17 cellular contexts compared by ENCODE assay signal in genomic region chr2:68103656-68104055, GRCh38.
"Had no signal": no experiment of that assay in that cellular context is flagged by ENCODE, and none has a peak within 500 bp of the region (broad histone marks: within the 10 kb centered on the region; RNA-seq: fewer than 3 reads in every experiment).

No MANE protein-coding gene starts in this region.

- H3K4me1 Mint-ChIP-seq: endodermal cell had no signal

- ATAC-seq: activated CD4-positive, CD25-positive, alpha-beta regulatory T cell treated with anti-CD3 and anti-CD28 coated beads, Interleukin-2, amount 50 U/mL, for 24 hours; stimulated activated naive CD8-positive, alpha-beta T cell treated with anti-CD3 and anti-CD28 coated beads, Interleukin-15, Interleukin-2, amounts not matched to agents 100 U/mL and 50 U/mL, for 24 hours had no signal

- H3K9me3 ChIP-seq: right atrium auricular region had no signal

- H3K27me3 Mint-ChIP-seq: activated naive CD8-positive, alpha-beta T cell treated with anti-CD3 and anti-CD28 coated beads for 36 hours; memory B cell had no signal

- H3K4me3 ChIP-seq: dorsolateral prefrontal cortex, left ventricle myocardium inferior, right atrium auricular region, upper lobe of left lung had no signal

- H3K4me3 Mint-ChIP-seq: activated naive CD8-positive, alpha-beta T cell treated with anti-CD3 and anti-CD28 coated beads for 36 hours; endodermal cell; memory B cell; nephron progenitor cell; T-helper 2 cell treated with Interferon-gamma antibody and Interleukin-4, amounts not matched to agents 5 μg/mL and 100 μg/mL, for 36 hours had no signal

- H3K36me3 ChIP-seq: left ventricle myocardium inferior, right atrium auricular region, upper lobe of left lung had no signal

- H3K27me3 ChIP-seq: dorsolateral prefrontal cortex, right atrium auricular region, upper lobe of left lung had no signal

- H3K27ac ChIP-seq: dorsolateral prefrontal cortex, left ventricle myocardium inferior, right atrium auricular region, upper lobe of left lung had no signal

- DNase-seq: activated CD4-positive, alpha-beta T cell treated with anti-CD3 and anti-CD28 coated beads, Interleukin-2, amount 50 U/mL, for 1 hour; activated CD8-positive, alpha-beta memory T cell treated with anti-CD3 and anti-CD28 coated beads for 24 hours; activated naive CD8-positive, alpha-beta T cell treated with anti-CD3 and anti-CD28 coated beads for 36 hours; anterior cingulate cortex; dorsolateral prefrontal cortex; endodermal cell; glutamatergic neuron; left ventricle myocardium inferior; nephron progenitor cell; occipital lobe; stimulated activated naive CD8-positive, alpha-beta T cell treated with anti-CD3 and anti-CD28 coated beads, Interleukin-15, Interleukin-2, amounts not matched to agents 100 U/mL and 50 U/mL, for 24 hours; upper lobe of left lung had no signal

- H3K4me1 ChIP-seq: left ventricle myocardium inferior, right atrium auricular region, upper lobe of left lung had no signal

- H3K27ac Mint-ChIP-seq: activated naive CD8-positive, alpha-beta T cell treated with anti-CD3 and anti-CD28 coated beads for 36 hours; endodermal cell; memory B cell; nephron progenitor cell; progenitor cell of endocrine pancreas; T-helper 2 cell treated with Interferon-gamma antibody and Interleukin-4, amounts not matched to agents 5 μg/mL and 100 μg/mL, for 36 hours had no signal
